1 cellular context compared by ENCODE assay signal in genomic region chr2:173958198-173958846, GRCh38.
TF ChIP-seq lines count a peak whose summit lies in the region.

No MANE protein-coding gene starts in this region.

TF ChIP-seq in GM12878, 131 proteins besides CTCF, POLR2A, EP300 and RAD21:
- TF ChIP-seq ZZZ3 (IDR thresholded peaks at IDR 0.05; ENCODE audit: control insufficient read depth, insufficient read length, low read depth) (no peak), TCF7 (IDR thresholded peaks at IDR 0.05; ENCODE audit: borderline replicate concordance) (no peak), LARP7 (IDR thresholded peaks at IDR 0.05) (no peak)
TF ChIP-seq in GM12878: peak in this region for 0.
